ENCODE assay signal across 8 cellular contexts in genomic region chr2:177148477-177149154, GRCh38.
DNase-seq lines count a peak whose midpoint lies in the region; ATAC-seq and TF ChIP-seq lines count a peak whose summit lies in the region.

No MANE protein-coding gene starts in this region.

- peak in 1 of 2 donors; percentile 54 for TF ChIP-seq POLR2A in uterus (IDR thresholded peaks at IDR 0.05)

- H3K9ac ChIP-seq in SU-DHL-6 (ENCODE audit: low read length) = peak overlapping the region; percentile 45

- H3K4me3 ChIP-seq in SU-DHL-6 (ENCODE audit: insufficient read depth, low read length, poor library complexity, severe bottlenecking) (peak overlapping the region; percentile 63), left ventricle myocardium inferior (peak overlapping the region; percentile 62), uterus (peak overlapping the region; percentile 41 to 42)

- H3K4me1 ChIP-seq in left ventricle myocardium inferior = peaks cover 13% of the 10 kb centered on the region
- peaks cover 0 to 3% of the 10 kb centered on the region in 2 donors for H3K4me1 ChIP-seq in uterus

- no peaks in the 10 kb centered on the region for H4K20me1 ChIP-seq in SU-DHL-6 (ENCODE audit: low read depth, low read length)

- H3K9me3 ChIP-seq in SU-DHL-6 (ENCODE audit: insufficient read depth, low read length) (no peaks in the 10 kb centered on the region), left ventricle myocardium inferior (replicated peaks) (no peaks in the 10 kb centered on the region), uterus (no peaks in the 10 kb centered on the region)

- H3K27me3 ChIP-seq in SU-DHL-6 (ENCODE audit: low read length) (no peaks in the 10 kb centered on the region), left ventricle myocardium inferior (ENCODE audit: low read depth) (peaks cover 70% of the 10 kb centered on the region), uterus (no peaks in the 10 kb centered on the region)

- H3K36me3 ChIP-seq in SU-DHL-6 (ENCODE audit: low read length) (no peaks in the 10 kb centered on the region), left ventricle myocardium inferior (no peaks in the 10 kb centered on the region), uterus (no peaks in the 10 kb centered on the region)

- H3K27ac ChIP-seq in SU-DHL-6 (ENCODE audit: low read depth, low read length) (no peak overlapping the region), left ventricle myocardium inferior (replicated peaks) (no peak overlapping the region), uterus (peak overlapping the region; percentile 65 to 88)

- intact Hi-C loops in left ventricle myocardium inferior (cut with micrococcal nuclease) = loop anchor here (5.0 kb wide), 1 partner anchor 496 kb away; no protein-coding TSS in a partner anchor
- intact Hi-C loops in uterus (cut with DNase I; ENCODE audit: low total_unique reads) = loop anchor here (5.0 to 10.0 kb wide), 2 partner anchors 334 to 506 kb away; no protein-coding TSS in a partner anchor

- no peaks in the 10 kb centered on the region for H3K9me2 ChIP-seq in SU-DHL-6 (replicated peaks; ENCODE audit: insufficient read depth, low read length)

- DNase-seq in NCI-H1092 treated with DMSO at 0.1 percent for 48 hours (lab: John Stamatoyannopoulos, UW) (peak; percentile 71), left ventricle myocardium inferior (peak; percentile 65), putamen (ENCODE audit: low spot score) (peak; percentile 66), uterus (peak; percentile 76 to 83)
- peak; percentile 33 for DNase-seq in activated naive CD8-positive, alpha-beta T cell treated with anti-CD3 and anti-CD28 coated beads, Interleukin-2, amount 50 U/mL, for 16 hours (ENCODE audit: low read depth, low spot score)

- peak overlapping the region; percentile 82 for H3K4me2 ChIP-seq in SU-DHL-6 (ENCODE audit: low read depth, low read length, poor library complexity, severe bottlenecking)

- peak overlapping the region; percentile 75 for H2AFZ ChIP-seq in SU-DHL-6 (ENCODE audit: low read depth, low read length, severe bottlenecking)

- ATAC-seq in HG02642 (IDR thresholded peaks at IDR 0.05; ENCODE audit: poor library complexity, unreplicated experiment) = peak; percentile 90

- peak; percentile 87 for TF ChIP-seq CTCF in GM12872 (IDR thresholded peaks at IDR 0.05; ENCODE audit: insufficient read depth, low read depth, low read length)
- TF ChIP-seq CTCF in SU-DHL-6 (IDR thresholded peaks at IDR 0.05; ENCODE audit: insufficient read depth, low read length, poor library complexity, severe bottlenecking) = peak; percentile 87
- peak; percentile 85 for TF ChIP-seq CTCF in left ventricle myocardium inferior (IDR thresholded peaks at IDR 0.05; ENCODE audit: borderline replicate concordance)
- TF ChIP-seq CTCF in uterus (IDR thresholded peaks at IDR 0.05) = peak; percentile 78 to 93 (median 82)

- H3K79me2 ChIP-seq in SU-DHL-6 (ENCODE audit: insufficient read depth, low read length) = no peaks in the 10 kb centered on the region

- no peaks in the 10 kb centered on the region; the same call in 1 of the 2 replicates for H3F3A ChIP-seq in SU-DHL-6 (ENCODE audit: insufficient read depth)

Comparison
In these comparisons a context has a peak if more than half of its experiments do, and no peak if none do; other contexts are left out.
1. H3K27ac ChIP-seq: peak in uterus (2 of 2); none in SU-DHL-6 (single experiment) and left ventricle myocardium inferior (single experiment).
2. Peak in every context shown above with its lines, with median percentiles within 50 percentile points of each other: CTCF ChIP-seq, DNase-seq and H3K4me3 ChIP-seq.